In the genomic region with DNA sequence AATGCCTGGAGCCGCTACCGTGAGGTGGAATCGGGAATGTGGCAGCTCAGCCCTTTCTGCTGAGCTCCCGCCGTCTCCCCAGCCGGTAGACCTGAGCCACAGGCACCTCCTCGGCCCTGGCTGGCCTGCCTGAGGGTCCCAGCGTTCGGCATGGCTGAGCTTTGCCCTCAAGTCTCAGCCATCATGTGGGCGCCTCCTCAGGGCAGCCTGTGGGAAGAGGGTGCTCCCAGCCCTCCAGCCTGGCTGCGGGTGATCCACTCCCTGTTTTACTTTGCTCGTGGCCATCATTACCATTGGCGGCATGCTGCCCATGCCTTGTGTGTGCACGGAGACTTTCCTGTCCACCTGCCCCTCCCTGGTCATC, we compare ENCODE assay signal across 1 cellular context.
TF ChIP-seq lines count a peak whose summit lies in the region.

No MANE protein-coding gene starts in this region.

TF ChIP-seq in WTC11, 78 proteins besides CTCF, POLR2A, EP300 and RAD21 (continued from another document):
- TF ChIP-seq, protein P1, sequence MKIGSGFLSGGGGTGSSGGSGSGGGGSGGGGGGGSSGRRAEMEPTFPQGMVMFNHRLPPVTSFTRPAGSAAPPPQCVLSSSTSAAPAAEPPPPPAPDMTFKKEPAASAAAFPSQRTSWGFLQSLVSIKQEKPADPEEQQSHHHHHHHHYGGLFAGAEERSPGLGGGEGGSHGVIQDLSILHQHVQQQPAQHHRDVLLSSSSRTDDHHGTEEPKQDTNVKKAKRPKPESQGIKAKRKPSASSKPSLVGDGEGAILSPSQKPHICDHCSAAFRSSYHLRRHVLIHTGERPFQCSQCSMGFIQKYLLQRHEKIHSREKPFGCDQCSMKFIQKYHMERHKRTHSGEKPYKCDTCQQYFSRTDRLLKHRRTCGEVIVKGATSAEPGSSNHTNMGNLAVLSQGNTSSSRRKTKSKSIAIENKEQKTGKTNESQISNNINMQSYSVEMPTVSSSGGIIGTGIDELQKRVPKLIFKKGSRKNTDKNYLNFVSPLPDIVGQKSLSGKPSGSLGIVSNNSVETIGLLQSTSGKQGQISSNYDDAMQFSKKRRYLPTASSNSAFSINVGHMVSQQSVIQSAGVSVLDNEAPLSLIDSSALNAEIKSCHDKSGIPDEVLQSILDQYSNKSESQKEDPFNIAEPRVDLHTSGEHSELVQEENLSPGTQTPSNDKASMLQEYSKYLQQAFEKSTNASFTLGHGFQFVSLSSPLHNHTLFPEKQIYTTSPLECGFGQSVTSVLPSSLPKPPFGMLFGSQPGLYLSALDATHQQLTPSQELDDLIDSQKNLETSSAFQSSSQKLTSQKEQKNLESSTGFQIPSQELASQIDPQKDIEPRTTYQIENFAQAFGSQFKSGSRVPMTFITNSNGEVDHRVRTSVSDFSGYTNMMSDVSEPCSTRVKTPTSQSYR (CRISPR knock-in tag; IDR thresholded peaks at IDR 0.05) = no peak
